17 cellular contexts compared by ENCODE assay signal in genomic region chr5:9121597-9121996, GRCh38.
DNase-seq lines count a peak whose midpoint lies in the region; ATAC-seq, FAIRE-seq and TF ChIP-seq lines count a peak whose summit lies in the region.
"Had no signal": no experiment of that assay in that cellular context is flagged by ENCODE, and none has a peak within 500 bp of the region (broad histone marks: within the 10 kb centered on the region; RNA-seq: fewer than 3 reads in every experiment).

No MANE protein-coding gene starts in this region.

- no peak overlapping the region for H3K4me3 Mint-ChIP-seq in progenitor cell of endocrine pancreas (ENCODE audit: low read depth)
- no peak overlapping the region for H3K4me3 Mint-ChIP-seq in stimulated activated effector memory CD8-positive, alpha-beta T cell treated with anti-CD3 and anti-CD28 coated beads, Interleukin-12 subunit alpha, Interleukin-12 subunit beta, amount 100 ng/mL, for 72 hours
- H3K4me3 Mint-ChIP-seq: CD8-positive, alpha-beta T cell had no signal

- TF ChIP-seq CTCF in progenitor cell of endocrine pancreas (IDR thresholded peaks at IDR 0.05; ENCODE audit: unreplicated experiment) = no peak

- peaks cover 21% of the 10 kb centered on the region for H3K27me3 Mint-ChIP-seq in progenitor cell of endocrine pancreas

- peak overlapping the region; percentile 13 for H3K27ac Mint-ChIP-seq in progenitor cell of endocrine pancreas
- H3K27ac Mint-ChIP-seq in stimulated activated effector memory CD8-positive, alpha-beta T cell treated with anti-CD3 and anti-CD28 coated beads, Interleukin-12 subunit alpha, Interleukin-12 subunit beta, amount 100 ng/mL, for 72 hours = no peak overlapping the region
- H3K27ac Mint-ChIP-seq: CD8-positive, alpha-beta T cell had no signal

- no peak for TF ChIP-seq POLR2A in GM12891 (IDR thresholded peaks at IDR 0.05; ENCODE audit: low read depth, low read length)

- peak; percentile 91 for ATAC-seq in left colon
- ATAC-seq in stimulated activated effector memory CD8-positive, alpha-beta T cell treated with anti-CD3 and anti-CD28 coated beads, Interleukin-12 subunit alpha, Interleukin-12 subunit beta, amount 100 ng/mL, for 72 hours = no peak
- ATAC-seq: A549; CD8-positive, alpha-beta T cell had no signal

- intact Hi-C loops in left colon (cut with DNase I, micrococcal nuclease) = no loop called here

- FAIRE-seq in GM12891 (lab: Jason Lieb, UNC) = no peak
- FAIRE-seq: A549, D721Med, G401.6 had no signal

- DNase-seq in DMS153 treated with DMSO at 0.1 percent for 48 hours (lab: John Stamatoyannopoulos, UW; ENCODE audit: unreplicated experiment) = peak; percentile 82
- no peak for DNase-seq in GM12891 (ENCODE audit: insufficient read length, low spot score)
- DNase-seq in left colon = peak in 1 of 2 donors; percentile 8
- no peak for DNase-seq in progenitor cell of endocrine pancreas (ENCODE audit: low spot score, unreplicated experiment)
- DNase-seq in NOMO-1 (lab: John Stamatoyannopoulos, UW; ENCODE audit: unreplicated experiment in 2 of 2) = no peak
- no peak for DNase-seq in stimulated activated effector memory CD8-positive, alpha-beta T cell treated with anti-CD3 and anti-CD28 coated beads, Interleukin-12 subunit alpha, Interleukin-12 subunit beta, amount 100 ng/mL, for 72 hours (ENCODE audit: low spot score in 2 of 2)
- DNase-seq in NCI-H82 treated with DMSO at 0.1 percent for 48 hours (lab: John Stamatoyannopoulos, UW; ENCODE audit: unreplicated experiment) = no peak
- DNase-seq: BE2C; CD8-positive, alpha-beta T cell; COR-L47; EL; HCEC 1CT; IMR-90; KG1 had no signal

- H3K9me3 Mint-ChIP-seq in progenitor cell of endocrine pancreas (ENCODE audit: low read depth) = no peaks in the 10 kb centered on the region
- peaks cover 20% of the 10 kb centered on the region for H3K9me3 Mint-ChIP-seq in stimulated activated effector memory CD8-positive, alpha-beta T cell treated with anti-CD3 and anti-CD28 coated beads, Interleukin-12 subunit alpha, Interleukin-12 subunit beta, amount 100 ng/mL, for 72 hours

- H3K4me1 Mint-ChIP-seq in progenitor cell of endocrine pancreas (ENCODE audit: low read depth) = peaks cover 36% of the 10 kb centered on the region
- no peaks in the 10 kb centered on the region for H3K4me1 Mint-ChIP-seq in stimulated activated effector memory CD8-positive, alpha-beta T cell treated with anti-CD3 and anti-CD28 coated beads, Interleukin-12 subunit alpha, Interleukin-12 subunit beta, amount 100 ng/mL, for 72 hours

- H3K36me3 Mint-ChIP-seq in progenitor cell of endocrine pancreas (ENCODE audit: insufficient read depth) = no peaks in the 10 kb centered on the region
- H3K36me3 Mint-ChIP-seq in stimulated activated effector memory CD8-positive, alpha-beta T cell treated with anti-CD3 and anti-CD28 coated beads, Interleukin-12 subunit alpha, Interleukin-12 subunit beta, amount 100 ng/mL, for 72 hours = no peaks in the 10 kb centered on the region
- H3K36me3 Mint-ChIP-seq: CD8-positive, alpha-beta T cell had no signal

TF ChIP-seq in GM12891, 5 proteins besides CTCF, POLR2A, EP300 and RAD21:
- TF ChIP-seq SPI1 (IDR thresholded peaks at IDR 0.05; ENCODE audit: low read depth, low read length) = 0 out of 2 replicates have a peak, but pooled peaks have one; percentile 44
- no peak for TF ChIP-seq PAX5 (IDR thresholded peaks at IDR 0.05; ENCODE audit: insufficient read depth, low read length, severe bottlenecking)
TF ChIP-seq in GM12891: peak in this region for 1.
